23 cellular contexts compared by ENCODE assay signal in genomic region chr9:22201256-22201655, GRCh38.
DNase-seq lines count a peak whose midpoint lies in the region; ATAC-seq and TF ChIP-seq lines count a peak whose summit lies in the region.
"Had no signal": no experiment of that assay in that cellular context is flagged by ENCODE, and none has a peak within 500 bp of the region (broad histone marks: within the 10 kb centered on the region; RNA-seq: fewer than 3 reads in every experiment).

No MANE protein-coding gene starts in this region.

- H3K9me3 ChIP-seq in mammary epithelial cell (replicated peaks; ENCODE audit: insufficient read depth, low read length), result no peaks in the 10 kb centered on the region
- H3K9me3 ChIP-seq: HAP-1 had no signal

- H3K4me3 ChIP-seq in mammary epithelial cell (replicated peaks in 1 of 3; ENCODE audit: insufficient read depth in 1 of 3, low read depth in 2 of 3, low read length in 3 of 3), result no peak overlapping the region
- H3K4me3 ChIP-seq: BLaER1 treated with 17β-estradiol and CSF1 and Interleukin-3, amounts not matched to agents 10 nM and 100 nM; HAP-1; PC-9 had no signal

- 86% methylated on average over 1 of the region's 1 CpG for WGBS in mammary epithelial cell (ENCODE audit: low coverage, missing lambda C conversion rate)

- no peak overlapping the region for H3K4me2 ChIP-seq in mammary epithelial cell (ENCODE audit: insufficient read depth, low read depth, low read length)
- H3K4me2 ChIP-seq: BLaER1 treated with 17β-estradiol and CSF1 and Interleukin-3, amounts not matched to agents 10 nM and 100 nM; KMS-11; PC-9 had no signal

- no peaks in the 10 kb centered on the region for H3K27me3 ChIP-seq in mammary epithelial cell (ENCODE audit: insufficient read depth, low read length)

- in situ Hi-C loops in mammary epithelial cell (cut with MboI; ENCODE audit: low sequenced_read_pairs in 2 of 2), result no loop called here

- no peak overlapping the region for H2AFZ ChIP-seq in mammary epithelial cell (ENCODE audit: low read depth, low read length)
- H2AFZ ChIP-seq: PC-9 had no signal

- no peaks in the 10 kb centered on the region for H3K36me3 ChIP-seq in mammary epithelial cell (ENCODE audit: insufficient read depth, low read length)
- H3K36me3 ChIP-seq: BLaER1 treated with 17β-estradiol and CSF1 and Interleukin-3, amounts not matched to agents 10 nM and 100 nM; HAP-1 had no signal

- H3K9ac ChIP-seq in mammary epithelial cell (ENCODE audit: insufficient read depth, low read length), result no peak overlapping the region
- H3K9ac ChIP-seq: BLaER1 treated with 17β-estradiol and CSF1 and Interleukin-3, amounts not matched to agents 10 nM and 100 nM; KMS-11 had no signal

- H3K79me2 ChIP-seq in mammary epithelial cell (ENCODE audit: insufficient read depth, low read length), result no peaks in the 10 kb centered on the region

- H3K4me1 ChIP-seq in mammary epithelial cell (ENCODE audit: insufficient read depth, low read length), result no peaks in the 10 kb centered on the region
- H3K4me1 ChIP-seq: HAP-1 had no signal

- ATAC-seq in GM19035 (IDR thresholded peaks at IDR 0.05; ENCODE audit: unreplicated experiment), result no peak

- BruUV-seq in mammary epithelial cell (replicated peaks; lab: Mats Ljungman, UMichigan), result no TSS peak

- CTCF ChIA-PET in mammary epithelial cell (lab: Charles Lee; ENCODE audit: low non-redundant PET), result no interaction called here

- DNase-seq in ELR (ENCODE audit: low read depth), result peak; percentile 45
- peak; percentile 58 for DNase-seq in M059J (ENCODE audit: low read depth)
- DNase-seq in mammary epithelial cell, result peak; percentile 12
- peak; percentile 88 for DNase-seq in renal cortical epithelial cell (ENCODE audit: low read depth)
- no peak for DNase-seq in HuH-7.5 (ENCODE audit: low spot score)
- DNase-seq in NCI-H345 (lab: John Stamatoyannopoulos, UW), result no peak
- DNase-seq: CD4-positive, alpha-beta T cell; GOT3; NCI-H1092 treated with DMSO at 0.1 percent for 48 hours; NCI-H1436; NCI-H187; NCI-H2081 treated with DMSO at 0.1 percent for 48 hours; NCI-H2171; NCI-H226; NCI-H524; NCI-H774; PC-9; SHP77 had no signal

- H3K27ac ChIP-seq in mammary epithelial cell (ENCODE audit: insufficient read depth, low read depth, low read length), result no peak overlapping the region
- H3K27ac ChIP-seq: BLaER1 treated with 17β-estradiol and CSF1 and Interleukin-3, amounts not matched to agents 10 nM and 100 nM; KMS-11; PC-9; RWPE1 had no signal

- dilution Hi-C loops in mammary epithelial cell (cut with HindIII; ENCODE audit: low sequenced_read_pairs), result no loop called here

- TF ChIP-seq CTCF in mammary epithelial cell (conservative IDR thresholded peaks at IDR 0.05 in 1 of 2, IDR thresholded peaks at IDR 0.05 in 1 of 2; ENCODE audit: extremely low read depth in 1 of 2, insufficient read depth in 1 of 2, low read depth in 1 of 2, low read length in 2 of 2), result no peak

- intact Hi-C loops in mammary epithelial cell (cut with micrococcal nuclease), result no loop called here

- no peaks in the 10 kb centered on the region for H4K20me1 ChIP-seq in mammary epithelial cell (ENCODE audit: insufficient read depth, low read length)
- H4K20me1 ChIP-seq: BLaER1 treated with 17β-estradiol and CSF1 and Interleukin-3, amounts not matched to agents 10 nM and 100 nM had no signal

Comparison
In these comparisons a context has a peak if more than half of its experiments do, and no peak if none do; other contexts are left out.
1. DNase-seq: peak in ELR (single experiment), M059J (single experiment), mammary epithelial cell (single experiment) and renal cortical epithelial cell (single experiment); none in HuH-7.5 (single experiment) and NCI-H345 (single experiment).